2 cellular contexts compared by ENCODE assay signal in genomic region chr10:131088619-131089018, GRCh38.
A peak's percentile ranks its signal among the peaks of the same experiment; 100 is the strongest.
TF ChIP-seq lines count a peak whose summit lies in the region.

No MANE protein-coding gene starts in this region.

TF ChIP-seq in HCT116, 20 proteins besides CTCF, POLR2A, EP300 and RAD21 (continued from another document):
- TF ChIP-seq, protein P1, sequence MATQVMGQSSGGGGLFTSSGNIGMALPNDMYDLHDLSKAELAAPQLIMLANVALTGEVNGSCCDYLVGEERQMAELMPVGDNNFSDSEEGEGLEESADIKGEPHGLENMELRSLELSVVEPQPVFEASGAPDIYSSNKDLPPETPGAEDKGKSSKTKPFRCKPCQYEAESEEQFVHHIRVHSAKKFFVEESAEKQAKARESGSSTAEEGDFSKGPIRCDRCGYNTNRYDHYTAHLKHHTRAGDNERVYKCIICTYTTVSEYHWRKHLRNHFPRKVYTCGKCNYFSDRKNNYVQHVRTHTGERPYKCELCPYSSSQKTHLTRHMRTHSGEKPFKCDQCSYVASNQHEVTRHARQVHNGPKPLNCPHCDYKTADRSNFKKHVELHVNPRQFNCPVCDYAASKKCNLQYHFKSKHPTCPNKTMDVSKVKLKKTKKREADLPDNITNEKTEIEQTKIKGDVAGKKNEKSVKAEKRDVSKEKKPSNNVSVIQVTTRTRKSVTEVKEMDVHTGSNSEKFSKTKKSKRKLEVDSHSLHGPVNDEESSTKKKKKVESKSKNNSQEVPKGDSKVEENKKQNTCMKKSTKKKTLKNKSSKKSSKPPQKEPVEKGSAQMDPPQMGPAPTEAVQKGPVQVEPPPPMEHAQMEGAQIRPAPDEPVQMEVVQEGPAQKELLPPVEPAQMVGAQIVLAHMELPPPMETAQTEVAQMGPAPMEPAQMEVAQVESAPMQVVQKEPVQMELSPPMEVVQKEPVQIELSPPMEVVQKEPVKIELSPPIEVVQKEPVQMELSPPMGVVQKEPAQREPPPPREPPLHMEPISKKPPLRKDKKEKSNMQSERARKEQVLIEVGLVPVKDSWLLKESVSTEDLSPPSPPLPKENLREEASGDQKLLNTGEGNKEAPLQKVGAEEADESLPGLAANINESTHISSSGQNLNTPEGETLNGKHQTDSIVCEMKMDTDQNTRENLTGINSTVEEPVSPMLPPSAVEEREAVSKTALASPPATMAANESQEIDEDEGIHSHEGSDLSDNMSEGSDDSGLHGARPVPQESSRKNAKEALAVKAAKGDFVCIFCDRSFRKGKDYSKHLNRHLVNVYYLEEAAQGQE (IDR thresholded peaks at IDR 0.05; ENCODE audit: low read depth) = no peak
- TF ChIP-seq ATF3 (IDR thresholded peaks at IDR 0.05) = no peak

TF ChIP-seq in K562, 482 proteins besides CTCF, POLR2A, EP300 and RAD21 (continued from another document and continues in another):
- TF ChIP-seq MGA (IDR thresholded peaks at IDR 0.05) = peak; percentile 52; the same call in 1 of the 2 replicates
- no peak for TF ChIP-seq ZNF408 (CRISPR knock-in tag; IDR thresholded peaks at IDR 0.05; ENCODE audit: low read depth)
- TF ChIP-seq EHMT2 (IDR thresholded peaks at IDR 0.05) = peak; percentile 87; the same call in 1 of the 2 replicates
- 0 out of 4 replicates have a peak, but pooled peaks of 1 of the 2 experiments have one; percentile 18 for TF ChIP-seq ZNF639 (CRISPR knock-in tag; conservative IDR thresholded peaks at IDR 0.05 in 1 of 2, IDR thresholded peaks at IDR 0.05 in 1 of 2)
- TF ChIP-seq RBFOX2 (IDR thresholded peaks at IDR 0.05; ENCODE audit: low read depth, low read length) = 0 out of 2 replicates have a peak, but pooled peaks have one; percentile 35
- peak; percentile 73 for TF ChIP-seq L3MBTL2 (IDR thresholded peaks at IDR 0.05)
- peak; percentile 73 for TF ChIP-seq CREB1 (IDR thresholded peaks at IDR 0.05)
- peak; percentile 86 for TF ChIP-seq CREB1 (CRISPR knock-in tag; IDR thresholded peaks at IDR 0.05)
- TF ChIP-seq ATF2 (CRISPR knock-in tag; IDR thresholded peaks at IDR 0.05) = peak; percentile 62; the same call in 1 of the 2 replicates
- TF ChIP-seq ATF3 (IDR thresholded peaks at IDR 0.05) = peak; percentile 81
- no peak for TF ChIP-seq ATF3 (CRISPR knock-in tag; conservative IDR thresholded peaks at IDR 0.05)
- peak; percentile 43; the same call in 1 of the 2 replicates for TF ChIP-seq CTBP1 (IDR thresholded peaks at IDR 0.05; ENCODE audit: borderline replicate concordance)
- TF ChIP-seq ATF7 (IDR thresholded peaks at IDR 0.05) = peak; percentile 95
- peak; percentile 90 for TF ChIP-seq JUND (IDR thresholded peaks at IDR 0.05; ENCODE audit: borderline replicate concordance, low read depth, low read length)
- peak; percentile 79; the same call in 2 of the 3 replicates for TF ChIP-seq JUND (tag; IDR thresholded peaks at IDR 0.05; ENCODE audit: borderline replicate concordance, low read depth, low read length)
- no peak for TF ChIP-seq NR2C2 (CRISPR knock-in tag; IDR thresholded peaks at IDR 0.05)
- TF ChIP-seq NR2C2 (tag; IDR thresholded peaks at IDR 0.05) = peak; percentile 62
- TF ChIP-seq ETV1 (tag; conservative IDR thresholded peaks at IDR 0.05; ENCODE audit: low read depth) = peak; percentile 77; the same call in 1 of the 2 replicates
- peak; percentile 67 for TF ChIP-seq DIDO1 (tag; IDR thresholded peaks at IDR 0.05; ENCODE audit: low read depth)
- TF ChIP-seq, protein P2, sequence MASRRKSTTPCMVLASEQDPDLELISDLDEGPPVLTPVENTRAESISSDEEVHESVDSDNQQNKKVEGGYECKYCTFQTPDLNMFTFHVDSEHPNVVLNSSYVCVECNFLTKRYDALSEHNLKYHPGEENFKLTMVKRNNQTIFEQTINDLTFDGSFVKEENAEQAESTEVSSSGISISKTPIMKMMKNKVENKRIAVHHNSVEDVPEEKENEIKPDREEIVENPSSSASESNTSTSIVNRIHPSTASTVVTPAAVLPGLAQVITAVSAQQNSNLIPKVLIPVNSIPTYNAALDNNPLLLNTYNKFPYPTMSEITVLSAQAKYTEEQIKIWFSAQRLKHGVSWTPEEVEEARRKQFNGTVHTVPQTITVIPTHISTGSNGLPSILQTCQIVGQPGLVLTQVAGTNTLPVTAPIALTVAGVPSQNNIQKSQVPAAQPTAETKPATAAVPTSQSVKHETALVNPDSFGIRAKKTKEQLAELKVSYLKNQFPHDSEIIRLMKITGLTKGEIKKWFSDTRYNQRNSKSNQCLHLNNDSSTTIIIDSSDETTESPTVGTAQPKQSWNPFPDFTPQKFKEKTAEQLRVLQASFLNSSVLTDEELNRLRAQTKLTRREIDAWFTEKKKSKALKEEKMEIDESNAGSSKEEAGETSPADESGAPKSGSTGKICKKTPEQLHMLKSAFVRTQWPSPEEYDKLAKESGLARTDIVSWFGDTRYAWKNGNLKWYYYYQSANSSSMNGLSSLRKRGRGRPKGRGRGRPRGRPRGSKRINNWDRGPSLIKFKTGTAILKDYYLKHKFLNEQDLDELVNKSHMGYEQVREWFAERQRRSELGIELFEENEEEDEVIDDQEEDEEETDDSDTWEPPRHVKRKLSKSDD (conservative IDR thresholded peaks at IDR 0.05; ENCODE audit: low read length) = no peak
- peak; percentile 94 for TF ChIP-seq GABPB1 (CRISPR knock-in tag; IDR thresholded peaks at IDR 0.05)
- peak; percentile 66 for TF ChIP-seq ATF1 (CRISPR knock-in tag; IDR thresholded peaks at IDR 0.05)
- TF ChIP-seq ATF1 (tag; IDR thresholded peaks at IDR 0.05) = peak; percentile 89
- peak; percentile 70 for TF ChIP-seq CXXC5 (CRISPR knock-in tag; IDR thresholded peaks at IDR 0.05)
- no peak for TF ChIP-seq FOXK2 (conservative IDR thresholded peaks at IDR 0.05 in 1 of 2, IDR thresholded peaks at IDR 0.05 in 1 of 2; ENCODE audit: low read depth in 2 of 2)
- no peak for TF ChIP-seq HINFP (tag; conservative IDR thresholded peaks at IDR 0.05; ENCODE audit: low read depth)
- TF ChIP-seq NCOA6 (IDR thresholded peaks at IDR 0.05) = no peak
- 0 out of 2 replicates have a peak, but pooled peaks have one; percentile 15 for TF ChIP-seq JUNB (CRISPR knock-in tag; conservative IDR thresholded peaks at IDR 0.05)
- TF ChIP-seq ZBTB12 (CRISPR knock-in tag; IDR thresholded peaks at IDR 0.05) = peak; percentile 68
- no peak for TF ChIP-seq NR2C1 (IDR thresholded peaks at IDR 0.05)
- peak; percentile 77 for TF ChIP-seq NR2C1 (tag; IDR thresholded peaks at IDR 0.05)
- peak; percentile 90 for TF ChIP-seq GABPA (tag; conservative IDR thresholded peaks at IDR 0.05; ENCODE audit: low read depth)
